Comparison of ENCODE assay signal across 17 cellular contexts in the genomic region with DNA sequence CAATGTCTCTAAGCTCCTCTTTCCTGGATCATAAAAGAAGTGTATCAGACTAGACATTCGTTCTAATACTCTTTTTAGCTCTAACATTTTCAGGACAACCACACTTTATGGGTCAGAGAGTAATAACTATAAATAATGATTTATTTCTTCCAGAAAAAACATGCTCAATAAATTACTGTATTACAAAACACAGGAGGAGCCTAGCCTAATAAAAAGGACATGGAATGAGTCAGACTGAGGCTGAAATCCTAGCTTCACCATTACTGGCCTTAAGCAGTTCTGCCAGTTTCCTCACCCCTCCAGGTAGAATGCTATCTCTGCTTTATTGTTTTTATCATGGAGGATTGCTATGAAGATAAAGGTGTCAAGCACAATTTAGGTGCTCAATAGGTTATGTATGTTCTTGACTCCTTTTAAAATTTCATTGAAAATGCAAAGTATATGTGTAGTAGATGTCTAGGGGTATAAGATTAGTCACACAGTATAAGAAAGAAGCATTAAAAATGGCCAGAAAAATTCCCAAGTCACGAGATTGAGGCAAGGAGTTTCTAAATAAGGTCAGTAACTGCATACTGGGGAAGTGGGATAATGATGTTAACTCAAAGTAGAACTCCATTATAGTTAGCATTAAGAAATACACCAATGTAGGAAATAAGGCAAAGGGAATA.
DNase-seq lines count a peak whose midpoint lies in the region; ATAC-seq and TF ChIP-seq lines count a peak whose summit lies in the region.
"Had no signal": no experiment of that assay in that cellular context is flagged by ENCODE, and none has a peak within 500 bp of the region (broad histone marks: within the 10 kb centered on the region; RNA-seq: fewer than 3 reads in every experiment).

No MANE protein-coding gene starts in this region.

- H3K27ac ChIP-seq in epithelial cell of prostate (peak overlapping the region; percentile 98), osteoblast (ENCODE audit: low read depth, low read length) (peak overlapping the region; percentile 40)
- H3K27ac ChIP-seq in CD8-positive, alpha-beta T cell (ENCODE audit: low read depth, low read length): no peak overlapping the region
- H3K27ac ChIP-seq: left ventricle myocardium inferior had no signal

- H4K20me1 ChIP-seq in osteoblast (ENCODE audit: insufficient read depth, low read length): no peaks in the 10 kb centered on the region

- H3K4me3 ChIP-seq in osteoblast (ENCODE audit: insufficient read depth, low read length) (no peak overlapping the region), BE2C (ENCODE audit: low read depth, low read length) (no peak overlapping the region)
- no peak overlapping the region for H3K4me3 ChIP-seq in CD8-positive, alpha-beta T cell (ENCODE audit: low read depth, low read length)
- H3K4me3 ChIP-seq: left ventricle myocardium inferior had no signal

- H3K27ac Mint-ChIP-seq in CD8-positive, alpha-beta T cell: no peak overlapping the region
- H3K27ac Mint-ChIP-seq: CD4-positive, alpha-beta memory T cell had no signal

- H2AFZ ChIP-seq in osteoblast (ENCODE audit: low read length): no peak overlapping the region

- no peaks in the 10 kb centered on the region for H3K36me3 Mint-ChIP-seq in CD8-positive, alpha-beta T cell
- H3K36me3 Mint-ChIP-seq: CD4-positive, alpha-beta memory T cell had no signal

- no peak overlapping the region for H3K4me3 Mint-ChIP-seq in CD8-positive, alpha-beta T cell
- H3K4me3 Mint-ChIP-seq: CD4-positive, alpha-beta memory T cell; central memory CD8-positive, alpha-beta T cell had no signal

- no peaks in the 10 kb centered on the region for H3K9me3 Mint-ChIP-seq in CD8-positive, alpha-beta T cell
- H3K9me3 Mint-ChIP-seq: CD4-positive, alpha-beta memory T cell; central memory CD8-positive, alpha-beta T cell had no signal

- H3K4me2 ChIP-seq in osteoblast (ENCODE audit: insufficient read depth, low read length): peak overlapping the region; percentile 29

- TF ChIP-seq CTCF in osteoblast (IDR thresholded peaks at IDR 0.05; ENCODE audit: extremely low read depth, low read depth, low read length): no peak
- no peak for TF ChIP-seq CTCF in CD8-positive, alpha-beta T cell (IDR thresholded peaks at IDR 0.05)
- TF ChIP-seq CTCF in BE2C (IDR thresholded peaks at IDR 0.05; ENCODE audit: low read depth, low read length): no peak

- ATAC-seq in CD8-positive, alpha-beta T cell: no peak

- no peaks in the 10 kb centered on the region for H3K27me3 ChIP-seq in osteoblast (ENCODE audit: insufficient read depth, low read length)
- H3K27me3 ChIP-seq in CD8-positive, alpha-beta T cell (ENCODE audit: insufficient read depth, low read length): no peaks in the 10 kb centered on the region
- no peaks in the 10 kb centered on the region for H3K27me3 ChIP-seq in BE2C

- peaks cover 5% of the 10 kb centered on the region for H3K4me1 Mint-ChIP-seq in CD8-positive, alpha-beta T cell (ENCODE audit: low read depth)
- H3K4me1 Mint-ChIP-seq: central memory CD8-positive, alpha-beta T cell had no signal

- peaks cover 1% of the 10 kb centered on the region for H3K27me3 Mint-ChIP-seq in CD8-positive, alpha-beta T cell (ENCODE audit: low read depth)

- intact Hi-C loops in CD8-positive, alpha-beta T cell (cut with DNase I, micrococcal nuclease): no loop called here

- H3K36me3 ChIP-seq in osteoblast (ENCODE audit: insufficient read depth, low read length) (no peaks in the 10 kb centered on the region), BE2C (no peaks in the 10 kb centered on the region)
- H3K36me3 ChIP-seq in CD8-positive, alpha-beta T cell (ENCODE audit: insufficient read depth, low read length): no peaks in the 10 kb centered on the region
- H3K36me3 ChIP-seq: left ventricle myocardium inferior had no signal

- DNase-seq in EH (ENCODE audit: low read depth) (peak; percentile 85), NCI-H69 (lab: John Stamatoyannopoulos, UW) (peak; percentile 47), epithelial cell of prostate (ENCODE audit: low read depth, low spot score) (no peak), osteoblast (ENCODE audit: insufficient read length, low spot score, missing footprints) (peak; percentile 36), NCI-H1092 treated with DMSO at 0.1 percent for 48 hours (lab: John Stamatoyannopoulos, UW) (no peak), BE2C (no peak), AG08396 (ENCODE audit: low spot score) (no peak)
- DNase-seq in CD8-positive, alpha-beta T cell: no peak
- DNase-seq: activated gamma-delta T cell treated with Interleukin-2 at 50 U/mL for 16 hours; CD4-positive, alpha-beta memory T cell; H7; KG1; left ventricle myocardium inferior; NCI-H2107; stimulated activated CD4-positive, alpha-beta T cell treated with anti-CD3 and anti-CD28 coated beads, Interleukin-15, amount 100 ng/mL, for 24 hours; T-helper 2 cell had no signal

- no peaks in the 10 kb centered on the region for H3K79me2 ChIP-seq in osteoblast (ENCODE audit: insufficient read depth, low read length)

- POLR2A ChIA-PET in CD8-positive, alpha-beta T cell (lab: Charles Lee): no interaction called here

- CTCF ChIA-PET in CD8-positive, alpha-beta T cell (lab: Charles Lee): no interaction called here

- H3K4me1 ChIP-seq in osteoblast (ENCODE audit: insufficient read depth, low read length): peaks cover 37% of the 10 kb centered on the region
- no peaks in the 10 kb centered on the region for H3K4me1 ChIP-seq in CD8-positive, alpha-beta T cell (ENCODE audit: insufficient read depth, low read length)
- H3K4me1 ChIP-seq in BE2C: no peaks in the 10 kb centered on the region
- H3K4me1 ChIP-seq: left ventricle myocardium inferior had no signal

- H3K9me3 ChIP-seq in osteoblast (ENCODE audit: low read depth, low read length) (no peaks in the 10 kb centered on the region), BE2C (no peaks in the 10 kb centered on the region)
- H3K9me3 ChIP-seq in CD8-positive, alpha-beta T cell (ENCODE audit: low read length): no peaks in the 10 kb centered on the region
- H3K9me3 ChIP-seq: left ventricle myocardium inferior had no signal

Comparison
In these comparisons a context has a peak if more than half of its experiments do, and no peak if none do; other contexts are left out.
1. DNase-seq: peak in EH (single experiment), NCI-H69 (single experiment) and osteoblast (single experiment); none in epithelial cell of prostate (single experiment), NCI-H1092 treated with DMSO at 0.1 percent for 48 hours (single experiment), CD8-positive, alpha-beta T cell (0 of 7), BE2C (single experiment) and AG08396 (single experiment).